ENCODE assay signal across 14 cellular contexts in the genomic region with DNA sequence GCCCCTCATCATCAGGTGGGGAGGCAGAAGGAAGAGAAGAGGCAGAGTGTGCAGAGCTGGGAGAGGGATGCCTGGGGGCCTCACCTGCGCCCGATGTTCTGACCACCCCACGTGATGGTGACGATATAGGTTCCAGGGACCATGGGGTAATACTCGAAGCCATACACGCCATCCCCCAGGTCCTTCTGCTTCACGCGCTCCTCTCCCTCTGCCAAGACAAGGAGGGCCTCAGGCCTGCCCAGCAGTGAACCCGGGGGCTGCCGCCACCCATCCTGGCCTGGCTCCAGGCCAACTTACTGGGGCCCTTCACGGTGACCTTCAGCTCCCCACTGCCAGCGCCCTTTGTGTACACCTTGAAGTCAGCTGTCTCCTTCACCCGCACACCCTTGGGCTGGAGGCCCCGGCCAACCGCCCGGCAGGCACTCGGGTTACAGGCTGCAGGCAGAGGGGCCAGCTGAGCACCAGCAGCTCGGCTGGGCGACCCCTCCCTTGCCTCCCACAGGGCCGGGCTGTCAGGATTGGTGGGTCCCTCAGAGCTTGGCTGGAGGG. TPM values are rescaled to one million over a fixed set of nuclear protein-coding genes. Genes with fewer than 3 reads are reported as not detected.
DNase-seq lines count a peak whose midpoint lies in the region; ATAC-seq and TF ChIP-seq lines count a peak whose summit lies in the region.
"Had no signal": no experiment of that assay in that cellular context is flagged by ENCODE, and none has a peak within 500 bp of the region (broad histone marks: within the 10 kb centered on the region; RNA-seq: fewer than 3 reads in every experiment).

No MANE protein-coding gene starts in this region.

- peak overlapping the region; percentile 64 for H3K27ac Mint-ChIP-seq in activated CD4-positive, alpha-beta T cell treated with anti-CD3 and anti-CD28 coated beads, Interleukin-2, amount 10 ng/mL, durations not matched to agents 7 days and 5 days
- H3K27ac Mint-ChIP-seq in chondrocyte (ENCODE audit: unreplicated experiment), result no peak overlapping the region
- H3K27ac Mint-ChIP-seq: activated B cell treated with CpG ODN at 0.5 μM for 24 hours had no signal

- H3K27me3 Mint-ChIP-seq in activated CD4-positive, alpha-beta T cell treated with anti-CD3 and anti-CD28 coated beads, Interleukin-2, amount 10 ng/mL, durations not matched to agents 7 days and 5 days, result no peaks in the 10 kb centered on the region
- H3K27me3 Mint-ChIP-seq in chondrocyte (ENCODE audit: low read depth), result no peaks in the 10 kb centered on the region
- H3K27me3 Mint-ChIP-seq: activated B cell treated with CpG ODN at 0.5 μM for 24 hours; naive thymus-derived CD8-positive, alpha-beta T cell had no signal

- H2AFZ ChIP-seq in PC-3 (ENCODE audit: low read length), result no peak overlapping the region

- BruUV-seq in PC-3 (replicated peaks; lab: Mats Ljungman, UMichigan), result no TSS peak

- H3K27me3 ChIP-seq in skeletal muscle satellite cell (ENCODE audit: control insufficient read depth, insufficient read depth, low read length) (no peaks in the 10 kb centered on the region), tibial nerve (no peaks in the 10 kb centered on the region), PC-3 (ENCODE audit: low read length) (no peaks in the 10 kb centered on the region)

- no peak for ATAC-seq in PC-3
- ATAC-seq: naive thymus-derived CD8-positive, alpha-beta T cell had no signal

- H3K27ac ChIP-seq in tibial nerve (peak overlapping the region in 2 of 4 donors; percentile 33 to 64), PC-3 (ENCODE audit: low read length) (no peak overlapping the region)

- no peaks in the 10 kb centered on the region for H3K9me2 ChIP-seq in PC-3 (replicated peaks; ENCODE audit: low read length)

- TF ChIP-seq POLR2A in tibial nerve (IDR thresholded peaks at IDR 0.05), result no peak

- no peaks in the 10 kb centered on the region for H3K9me3 Mint-ChIP-seq in activated CD4-positive, alpha-beta T cell treated with anti-CD3 and anti-CD28 coated beads, Interleukin-2, amount 10 ng/mL, durations not matched to agents 7 days and 5 days
- no peaks in the 10 kb centered on the region for H3K9me3 Mint-ChIP-seq in chondrocyte (ENCODE audit: low read depth)
- H3K9me3 Mint-ChIP-seq: activated B cell treated with CpG ODN at 0.5 μM for 24 hours; naive thymus-derived CD8-positive, alpha-beta T cell had no signal

- H3K4me3 ChIP-seq in skeletal muscle satellite cell (ENCODE audit: low read length) (no peak overlapping the region), tibial nerve (no peak overlapping the region), PC-3 (ENCODE audit: low read length) (no peak overlapping the region)

- peaks cover 29% of the 10 kb centered on the region for H3K4me1 ChIP-seq in skeletal muscle satellite cell (ENCODE audit: control insufficient read depth, insufficient read depth, low read length)
- peaks cover 0 to 33% (median 14%) of the 10 kb centered on the region in 4 donors for H3K4me1 ChIP-seq in tibial nerve
- peaks cover 15% of the 10 kb centered on the region for H3K4me1 ChIP-seq in PC-3 (ENCODE audit: insufficient read depth, low read length)

- no peak for TF ChIP-seq EP300 in tibial nerve (IDR thresholded peaks at IDR 0.05)

- no peak overlapping the region for H3K4me3 Mint-ChIP-seq in activated CD4-positive, alpha-beta T cell treated with anti-CD3 and anti-CD28 coated beads, Interleukin-2, amount 10 ng/mL, durations not matched to agents 7 days and 5 days
- peak overlapping the region; percentile 38 for H3K4me3 Mint-ChIP-seq in chondrocyte (ENCODE audit: unreplicated experiment)
- H3K4me3 Mint-ChIP-seq: activated B cell treated with CpG ODN at 0.5 μM for 24 hours had no signal

- peaks cover 42% of the 10 kb centered on the region for H4K20me1 ChIP-seq in PC-3 (ENCODE audit: low read length)

- H3K79me2 ChIP-seq in PC-3 (ENCODE audit: low read length), result peaks cover 78% of the 10 kb centered on the region

- H3K4me1 Mint-ChIP-seq in activated CD4-positive, alpha-beta T cell treated with anti-CD3 and anti-CD28 coated beads, Interleukin-2, amount 10 ng/mL, durations not matched to agents 7 days and 5 days, result peaks cover 19% of the 10 kb centered on the region
- peaks cover 31% of the 10 kb centered on the region for H3K4me1 Mint-ChIP-seq in chondrocyte (ENCODE audit: low read depth)

- H3K9ac ChIP-seq in skeletal muscle satellite cell (ENCODE audit: low read depth, low read length) (no peak overlapping the region), PC-3 (ENCODE audit: low read length) (no peak overlapping the region)

- H3K9me3 ChIP-seq in skeletal muscle satellite cell (replicated peaks; ENCODE audit: low read length) (no peaks in the 10 kb centered on the region), tibial nerve (no peaks in the 10 kb centered on the region), PC-3 (ENCODE audit: low read length) (no peaks in the 10 kb centered on the region)
- H3K9me3 ChIP-seq: Caco-2 had no signal

- peaks cover 33% of the 10 kb centered on the region for H3K36me3 Mint-ChIP-seq in activated CD4-positive, alpha-beta T cell treated with anti-CD3 and anti-CD28 coated beads, Interleukin-2, amount 10 ng/mL, durations not matched to agents 7 days and 5 days (ENCODE audit: low read depth)
- H3K36me3 Mint-ChIP-seq in chondrocyte (ENCODE audit: low read depth), result peaks cover 20% of the 10 kb centered on the region

- no peaks in the 10 kb centered on the region for H3F3A ChIP-seq in PC-3 (ENCODE audit: low read length, unreplicated experiment)

- H3K4me2 ChIP-seq in skeletal muscle satellite cell (ENCODE audit: low read length), result peak overlapping the region; percentile 90
- no peak overlapping the region for H3K4me2 ChIP-seq in PC-3 (ENCODE audit: low read length)

- intact Hi-C loops in PC-3 (cut with micrococcal nuclease), result no loop called here

- POLR2A ChIA-PET in activated CD4-positive, alpha-beta T cell treated with anti-CD3 and anti-CD28 coated beads, Interleukin-2, amount 10 ng/mL, durations not matched to agents 7 days and 5 days (lab: Charles Lee), result no interaction called here
- POLR2A ChIA-PET in PC-3 (lab: Charles Lee; ENCODE audit: unreplicated experiment), result no interaction called here

- CTCF ChIA-PET in activated CD4-positive, alpha-beta T cell treated with anti-CD3 and anti-CD28 coated beads, Interleukin-2, amount 10 ng/mL, durations not matched to agents 7 days and 5 days (lab: Charles Lee), result interaction anchor here (1.3 kb wide), 1 partner anchor 10 kb away, joined by 3 read pairs; no protein-coding TSS in a partner anchor
- CTCF ChIA-PET in PC-3 (lab: Charles Lee), result no interaction called here

- peaks cover 77% of the 10 kb centered on the region for H3K36me3 ChIP-seq in skeletal muscle satellite cell (ENCODE audit: insufficient read depth, low read length)
- peaks cover 0 to 73% (median 10%) of the 10 kb centered on the region in 3 donors for H3K36me3 ChIP-seq in tibial nerve
- peaks cover 68% of the 10 kb centered on the region for H3K36me3 ChIP-seq in PC-3 (ENCODE audit: low read depth, low read length)

- TF ChIP-seq CTCF in chondrocyte (IDR thresholded peaks at IDR 0.05) (no peak), tibial nerve (IDR thresholded peaks at IDR 0.05) (no peak), PC-3 (conservative IDR thresholded peaks at IDR 0.05; ENCODE audit: low read depth, low read length) (no peak)

- 72% methylated on average over 17 of the region's 20 CpGs; no CpG with 5 or more reads in 1 of the 2 donors for WGBS in tibial nerve, 2 donors

- no peak for DNase-seq in activated CD4-positive, alpha-beta T cell treated with anti-CD3 and anti-CD28 coated beads, Interleukin-2, amount 10 ng/mL, durations not matched to agents 7 days and 5 days
- no peak for DNase-seq in activated CD4-positive, alpha-beta T cell treated with anti-CD3 and anti-CD28 coated beads, Interleukin-2, amount 50 U/mL, for 4 hours
- DNase-seq in chondrocyte (ENCODE audit: low spot score) (no peak), tibial nerve (ENCODE audit: low spot score in 2 of 2) (no peak), PC-3 (no peak)
- DNase-seq: activated B cell treated with CpG ODN at 0.5 μM for 24 hours; Caco-2; erythroblast; hippocampal formation; naive thymus-derived CD8-positive, alpha-beta T cell; NCI-H1436; NCI-H524; small intestine had no signal

RNA-seq across cellular contexts. Expression of gene FLNA, which starts 9.3 kb away (rescaled TPM):
- total RNA-seq in activated CD4-positive, alpha-beta T cell treated with anti-CD3 and anti-CD28 coated beads, Interleukin-2, amount 10 ng/mL, durations not matched to agents 7 days and 5 days, result 1,000 to 10,000 TPM; 1,440 to 1,524 TPM
- total RNA-seq in chondrocyte (1,923 to 4,327 TPM (median 4,325 TPM) in 3 replicates), tibial nerve (1,000 to 10,000 TPM in 3 of 4 donors, 100 to 1,000 TPM in 1; 995 to 1,349 (median 1,139) TPM), PC-3 (2014; rRNA removed) (2,058 and 3,170 TPM in 2 replicates)
- total RNA-seq in skeletal muscle satellite cell (2012; rRNA removed), result 1,046 and 1,316 TPM in 2 replicates

RNA-seq across cellular contexts. Expression of gene EMD, which starts 14.0 kb away (rescaled TPM):
- total RNA-seq in activated CD4-positive, alpha-beta T cell treated with anti-CD3 and anti-CD28 coated beads, Interleukin-2, amount 10 ng/mL, durations not matched to agents 7 days and 5 days, result 10 to 100 TPM; 52.1 to 59.9 TPM
- total RNA-seq in chondrocyte, result 66.3 to 81.7 TPM (median 81.1 TPM) in 3 replicates
- total RNA-seq in skeletal muscle satellite cell (2012; rRNA removed), result 33.2 and 44.3 TPM in 2 replicates
- 10 to 100 TPM; 38.0 to 72.6 (median 46.7) TPM for total RNA-seq in tibial nerve
- 46.8 and 49.0 TPM in 2 replicates for total RNA-seq in PC-3 (2014; rRNA removed)

RNA-seq across cellular contexts. Expression of gene RPL10, which starts 33.1 kb away (rescaled TPM):
- total RNA-seq in activated CD4-positive, alpha-beta T cell treated with anti-CD3 and anti-CD28 coated beads, Interleukin-2, amount 10 ng/mL, durations not matched to agents 7 days and 5 days, result 1,000 to 10,000 TPM; 1,884 to 2,727 TPM
- total RNA-seq in chondrocyte (1,847 to 2,160 TPM (median 2,120 TPM) in 3 replicates), tibial nerve (1,000 to 10,000 TPM; 4,372 to 6,501 (median 5,244) TPM), PC-3 (2014; rRNA removed) (2,879 and 3,401 TPM in 2 replicates)
- 2,217 and 3,625 TPM in 2 replicates for total RNA-seq in skeletal muscle satellite cell (2012; rRNA removed)

RNA-seq across cellular contexts. Expression of gene DNASE1L1, which starts 43.9 kb away (rescaled TPM):
- total RNA-seq in activated CD4-positive, alpha-beta T cell treated with anti-CD3 and anti-CD28 coated beads, Interleukin-2, amount 10 ng/mL, durations not matched to agents 7 days and 5 days, result 10 to 100 TPM; 21.8 to 24.3 TPM
- total RNA-seq in chondrocyte, result 39.4 to 44.5 TPM (median 40.8 TPM) in 3 replicates
- total RNA-seq in skeletal muscle satellite cell (2012; rRNA removed), result 22.3 and 35.5 TPM in 2 replicates
- 10 to 100 TPM; 21.4 to 36.0 (median 28.6) TPM for total RNA-seq in tibial nerve
- 29.8 TPM in 2 replicates for total RNA-seq in PC-3 (2014; rRNA removed)

RNA-seq across cellular contexts. Expression of gene TAFAZZIN, which starts 46.2 kb away (rescaled TPM):
- total RNA-seq in activated CD4-positive, alpha-beta T cell treated with anti-CD3 and anti-CD28 coated beads, Interleukin-2, amount 10 ng/mL, durations not matched to agents 7 days and 5 days, result 100 to 1,000 TPM in 1 of 2 experiments, 10 to 100 TPM in 1; 86.6 to 104 TPM
- total RNA-seq in chondrocyte, result 33.4 to 39.1 TPM (median 38.7 TPM) in 3 replicates
- total RNA-seq in skeletal muscle satellite cell (2012; rRNA removed), result 13.1 and 16.0 TPM in 2 replicates
- 100 to 1,000 TPM in 2 of 4 donors, 10 to 100 TPM in 2; 78.9 to 138 (median 97.7) TPM for total RNA-seq in tibial nerve
- total RNA-seq in PC-3 (2014; rRNA removed), result 39.4 and 41.5 TPM in 2 replicates
